ENCODE assay signal across 17 cellular contexts in genomic region chr11:94837317-94837716, GRCh38.
DNase-seq lines count a peak whose midpoint lies in the region; TF ChIP-seq lines count a peak whose summit lies in the region.
"Had no signal": no experiment of that assay in that cellular context is flagged by ENCODE, and none has a peak within 500 bp of the region (broad histone marks: within the 10 kb centered on the region; RNA-seq: fewer than 3 reads in every experiment).

No MANE protein-coding gene starts in this region.

- peak; percentile 73 for TF ChIP-seq EP300 in stomach (IDR thresholded peaks at IDR 0.05)

- WGBS in stomach, 5 donors, result 80 to 92% (median 90%) methylated on average over 2 of the region's 2 CpGs

- no peak for TF ChIP-seq POLR2A in stomach (IDR thresholded peaks at IDR 0.05)
- no peak for TF ChIP-seq POLR2A in breast epithelium (IDR thresholded peaks at IDR 0.05)

- H3K27me3 ChIP-seq in left ventricle myocardium inferior (ENCODE audit: low read depth) (peaks cover 14% of the 10 kb centered on the region), stomach (no peaks in the 10 kb centered on the region), breast epithelium (no peaks in the 10 kb centered on the region)
- H3K27me3 ChIP-seq: BLaER1 treated with 17β-estradiol and CSF1 and Interleukin-3, amounts not matched to agents 10 nM and 100 nM; SJCRH30 had no signal

- H3K36me3 ChIP-seq in left ventricle myocardium inferior (peaks cover 33% of the 10 kb centered on the region), stomach (peaks cover 3 to 12% (median 5%) of the 10 kb centered on the region in 4 donors), breast epithelium (no peaks in the 10 kb centered on the region)

- H3K9me3 ChIP-seq in left ventricle myocardium inferior (replicated peaks), result no peaks in the 10 kb centered on the region
- H3K9me3 ChIP-seq in stomach, result no peaks in the 10 kb centered on the region
- no peaks in the 10 kb centered on the region for H3K9me3 ChIP-seq in breast epithelium
- H3K9me3 ChIP-seq: A549; BLaER1 treated with 17β-estradiol and CSF1 and Interleukin-3, amounts not matched to agents 10 nM and 100 nM; SJCRH30 had no signal

- TF ChIP-seq CTCF in left ventricle myocardium inferior (IDR thresholded peaks at IDR 0.05; ENCODE audit: borderline replicate concordance) (no peak), stomach (IDR thresholded peaks at IDR 0.05) (no peak), breast epithelium (IDR thresholded peaks at IDR 0.05) (no peak)

- H3K4me1 ChIP-seq in left ventricle myocardium inferior (peaks cover 43% of the 10 kb centered on the region), stomach (peaks cover 21 to 71% (median 46%) of the 10 kb centered on the region in 4 donors), breast epithelium (no peaks in the 10 kb centered on the region)
- H3K4me1 ChIP-seq: SJCRH30 had no signal

- H3K4me3 ChIP-seq in left ventricle myocardium inferior (no peak overlapping the region), stomach (no peak overlapping the region), breast epithelium (no peak overlapping the region)
- H3K4me3 ChIP-seq: A549; BLaER1 treated with 17β-estradiol and CSF1 and Interleukin-3, amounts not matched to agents 10 nM and 100 nM; GM23338; SJCRH30 had no signal

- H3K27ac ChIP-seq in left ventricle myocardium inferior (replicated peaks) (no peak overlapping the region), stomach (peak overlapping the region in 1 of 5 donors; percentile 70), breast epithelium (no peak overlapping the region)
- H3K27ac ChIP-seq: A549, HL-60, SJCRH30 had no signal

- DNase-seq in NCI-H748 (lab: John Stamatoyannopoulos, UW; ENCODE audit: unreplicated experiment) (peak; percentile 5), NCI-H748 treated with DMSO at 0.1 percent for 48 hours (lab: John Stamatoyannopoulos, UW) (no peak), astrocyte of the hippocampus (ENCODE audit: low read depth, low spot score) (peak; percentile 35), left ventricle myocardium inferior (peak; percentile 36), stomach (no peak), kidney tubule cell (ENCODE audit: low spot score) (no peak), breast epithelium (ENCODE audit: low spot score in 2 of 2) (no peak), NCI-H2196 treated with DMSO at 0.1 percent for 48 hours (lab: John Stamatoyannopoulos, UW; ENCODE audit: unreplicated experiment) (no peak)
- DNase-seq: GF-D8, NCI-H187 treated with DMSO at 0.1 percent for 48 hours, NCI-H526, RPMI8226, SJCRH30 had no signal

- intact Hi-C loops in left ventricle myocardium inferior (cut with micrococcal nuclease) (no loop called here), stomach (cut with DNase I; ENCODE audit: low total_unique reads) (no loop called here), breast epithelium (cut with DNase I; ENCODE audit: low total_unique reads) (no loop called here)

Comparison
In these comparisons a context has a peak if more than half of its experiments do, and no peak if none do; other contexts are left out.
1. DNase-seq: peak in NCI-H748 (single experiment), astrocyte of the hippocampus (single experiment) and left ventricle myocardium inferior (single experiment); none in NCI-H748 treated with DMSO at 0.1 percent for 48 hours (single experiment), stomach (single experiment), kidney tubule cell (single experiment), breast epithelium (0 of 2) and NCI-H2196 treated with DMSO at 0.1 percent for 48 hours (single experiment).